8 cellular contexts compared by ENCODE assay signal in genomic region chr12:124032265-124032886, GRCh38. TPM values are rescaled to one million over a fixed set of nuclear protein-coding genes. Genes with fewer than 3 reads are reported as not detected.
DNase-seq lines count a peak whose midpoint lies in the region; ATAC-seq and TF ChIP-seq lines count a peak whose summit lies in the region.

No MANE protein-coding gene starts in this region.

- TF ChIP-seq CTCF in AG09309 (IDR thresholded peaks at IDR 0.05; ENCODE audit: control insufficient read depth, insufficient read depth, low read depth, low read length, missing control alignments) (peak; percentile 91), GM10248 (IDR thresholded peaks at IDR 0.05; ENCODE audit: control extremely low read depth, extremely low read depth, low read depth, missing control alignments) (peak; percentile 72), ascending aorta (IDR thresholded peaks at IDR 0.05) (peak; percentile 60 to 80 (median 72)), hepatocyte (IDR thresholded peaks at IDR 0.05; ENCODE audit: poor library complexity) (peak; percentile 83)

- POLR2A ChIA-PET in GM10248 (lab: Yijun Ruan, JAX) = interaction anchor here (0.7 kb wide), 1 partner anchor 596 kb away, joined by 4 read pairs; the partner anchor contains the start of gene RILPL2

- no peaks in the 10 kb centered on the region for H3K9me2 ChIP-seq in hepatocyte (replicated peaks; ENCODE audit: insufficient read depth)

- 60% methylated on average over 9 of the region's 9 CpGs for WGBS in hepatocyte (ENCODE audit: low lambda C conversion rate, missing lambda C conversion rate)

- no peaks in the 10 kb centered on the region for H3K27me3 ChIP-seq in ascending aorta
- no peaks in the 10 kb centered on the region for H3K27me3 ChIP-seq in hepatocyte

- no peak overlapping the region for H2AFZ ChIP-seq in hepatocyte

- no peak overlapping the region for H3K27ac ChIP-seq in ascending aorta
- H3K27ac ChIP-seq in hepatocyte = no peak overlapping the region

- intact Hi-C loops in ascending aorta (cut with DNase I) = loop anchor here (2.0 to 10.0 kb wide), 3 partner anchors 128 to 872 kb away; no protein-coding TSS in a partner anchor

- H4K20me1 ChIP-seq in hepatocyte (ENCODE audit: insufficient read depth, poor library complexity, severe bottlenecking) = no peaks in the 10 kb centered on the region

- H3K9me3 ChIP-seq in ascending aorta = no peaks in the 10 kb centered on the region
- H3K9me3 ChIP-seq in hepatocyte (ENCODE audit: low read depth) = no peaks in the 10 kb centered on the region

- CTCF ChIA-PET in GM10248 (lab: Yijun Ruan, JAX) = interaction anchor here (0.7 to 2.7 kb wide), 39 partner anchors 10 to 874 kb away, joined by 3 to 20 read pairs (median 4); no protein-coding TSS in a partner anchor

- no peak for ATAC-seq in HG03565 (IDR thresholded peaks at IDR 0.05; ENCODE audit: unreplicated experiment)
- ATAC-seq in HG02852 (IDR thresholded peaks at IDR 0.05; ENCODE audit: unreplicated experiment) = no peak

- H3K36me3 ChIP-seq in ascending aorta = no peaks in the 10 kb centered on the region
- no peaks in the 10 kb centered on the region for H3K36me3 ChIP-seq in hepatocyte (replicated peaks; ENCODE audit: insufficient read depth, low read depth)

- DNase-seq in AG09309 (ENCODE audit: low read depth) = no peak
- DNase-seq in GM10248 (ENCODE audit: extremely low spot score) = peak; percentile 72
- DNase-seq in NCI-H2107 (lab: John Stamatoyannopoulos, UW) = peak; percentile 19
- no peak for DNase-seq in ascending aorta (ENCODE audit: low spot score in 2 of 2)
- peak; percentile 84 for DNase-seq in hepatocyte (ENCODE audit: low spot score)
- DNase-seq in smooth muscle cell of the brain vasculature (ENCODE audit: low read depth, low spot score) = peak; percentile 28

- H3K4me1 ChIP-seq in ascending aorta (peaks cover 0 to 8% of the 10 kb centered on the region in 2 donors), hepatocyte (ENCODE audit: insufficient read depth) (peaks cover 9% of the 10 kb centered on the region)

- no peak overlapping the region for H3K4me3 ChIP-seq in AG09309 (ENCODE audit: control insufficient read depth, low read depth, low read length)
- H3K4me3 ChIP-seq in ascending aorta = no peak overlapping the region
- no peak overlapping the region for H3K4me3 ChIP-seq in hepatocyte

- H3K4me2 ChIP-seq in hepatocyte = no peak overlapping the region

- H3K79me2 ChIP-seq in hepatocyte = no peaks in the 10 kb centered on the region

RNA-seq across cellular contexts. Expression of gene ZNF664, which starts 59.4 kb away (rescaled TPM):
- total RNA-seq in ascending aorta (27.7 TPM), hepatocyte (63.9 and 80.4 TPM in 2 replicates)
- polyA plus RNA-seq in hepatocyte = 13.5 and 17.6 TPM in 2 replicates

RNA-seq across cellular contexts. Expression of gene CCDC92, which starts 59.7 kb away (rescaled TPM):
- total RNA-seq in ascending aorta (31.0 TPM), hepatocyte (12.8 and 16.9 TPM in 2 replicates)
- 58.8 and 60.2 TPM in 2 replicates for polyA plus RNA-seq in hepatocyte

Comparison
In these comparisons a context has a peak if more than half of its experiments do, and no peak if none do; other contexts are left out.
1. DNase-seq: peak in GM10248 (single experiment), NCI-H2107 (single experiment), hepatocyte (single experiment) and smooth muscle cell of the brain vasculature (single experiment); none in AG09309 (single experiment) and ascending aorta (0 of 2).
2. Peak in every context shown above with its lines, with median percentiles within 50 percentile points of each other: CTCF ChIP-seq.